ENCODE assay signal across 7 cellular contexts in genomic region chr16:58095575-58095960, GRCh38. TPM values are rescaled to one million over a fixed set of nuclear protein-coding genes. Genes with fewer than 3 reads are reported as not detected.
DNase-seq lines count a peak whose midpoint lies in the region; ATAC-seq, FAIRE-seq and TF ChIP-seq lines count a peak whose summit lies in the region.
"Not testable (repeated sequence)": the region's sequence is repeated elsewhere in the genome, so short reads cannot be mapped to it uniquely, and the experiment has no call there.

No MANE protein-coding gene starts in this region.

- H3F3A ChIP-seq in Loucy (ENCODE audit: low read depth), result not testable (repeated sequence)

- H3K79me1 ChIP-seq in neuronal stem cell (ENCODE audit: low read depth, low read length), result not testable (repeated sequence)

- not testable (repeated sequence) for H3K36me3 ChIP-seq in BLaER1 treated with 17β-estradiol and CSF1 and Interleukin-3, amounts not matched to agents 10 nM and 100 nM; Loucy (ENCODE audit: insufficient read depth, low read length); K562 (ENCODE audit: control insufficient read depth, insufficient read depth, low read length); HepG2 (replicated peaks in 1 of 2; ENCODE audit: control insufficient read depth in 1 of 2, insufficient read depth in 2 of 2, low read length in 2 of 2); neuronal stem cell (replicated peaks in 1 of 2; ENCODE audit: control insufficient read depth in 2 of 2, insufficient read depth in 2 of 2, low read length in 2 of 2); upper lobe of right lung

- not testable (repeated sequence) for H3K14ac ChIP-seq in neuronal stem cell (ENCODE audit: low read length)

- not testable (repeated sequence) for H3K27me3 Mint-ChIP-seq in activated CD8-positive, alpha-beta T cell treated with anti-CD3 and anti-CD28 coated beads, Interleukin-2, amount 10 ng/mL, durations not matched to agents 7 days and 5 days (ENCODE audit: low read depth)

- intact Hi-C loops in K562 (cut with micrococcal nuclease), result loop anchor here (10.0 kb wide), 1 partner anchor 521 kb away; no protein-coding TSS in a partner anchor
- intact Hi-C loops in HepG2 (cut with micrococcal nuclease; ENCODE audit: unreplicated experiment); upper lobe of right lung (cut with DNase I): not testable (repeated sequence)

- H2BK5ac ChIP-seq in neuronal stem cell (ENCODE audit: low read length), result peak overlapping the region; percentile 93

- POLR2A ChIA-PET in activated CD8-positive, alpha-beta T cell treated with anti-CD3 and anti-CD28 coated beads, Interleukin-2, amount 10 ng/mL, durations not matched to agents 7 days and 5 days (lab: Charles Lee); K562 (lab: Yijun Ruan, JAX); HepG2 (lab: Yijun Ruan, JAX): not testable (repeated sequence)

- H3K9me3 ChIP-seq in BLaER1 treated with 17β-estradiol and CSF1 and Interleukin-3, amounts not matched to agents 10 nM and 100 nM (replicated peaks in 1 of 11); Loucy (ENCODE audit: insufficient read depth, low read depth, low read length); K562 (replicated peaks; ENCODE audit: control insufficient read depth, insufficient read depth, low read depth, low read length); HepG2 (ENCODE audit: low read length); neuronal stem cell (replicated peaks in 1 of 2; ENCODE audit: control insufficient read depth in 2 of 2, insufficient read depth in 1 of 2, low read depth in 1 of 2, low read length in 2 of 2); upper lobe of right lung: not testable (repeated sequence)

- peak overlapping the region; percentile 67 for H2BK15ac ChIP-seq in neuronal stem cell (ENCODE audit: low read length)

- not testable (repeated sequence) for DNase-seq in activated CD8-positive, alpha-beta T cell treated with anti-CD3 and anti-CD28 coated beads, Interleukin-2, amount 10 ng/mL, durations not matched to agents 7 days and 5 days; K562 (ENCODE audit: extremely low read depth in 1 of 4, low spot score in 3 of 4); HepG2 (ENCODE audit: low spot score); neuronal stem cell (ENCODE audit: low spot score)
- peak; percentile 18 for DNase-seq in upper lobe of right lung

- H3K23ac ChIP-seq in neuronal stem cell (ENCODE audit: low read depth, low read length, poor library complexity), result peak overlapping the region; percentile 55

- not testable (repeated sequence) for FAIRE-seq in K562 (lab: Jason Lieb, UNC); HepG2 (lab: Jason Lieb, UNC)

- peak overlapping the region; percentile 41 for H2BK12ac ChIP-seq in neuronal stem cell (ENCODE audit: low read length)

- H3K4me1 Mint-ChIP-seq in activated CD8-positive, alpha-beta T cell treated with anti-CD3 and anti-CD28 coated beads, Interleukin-2, amount 10 ng/mL, durations not matched to agents 7 days and 5 days (ENCODE audit: low read depth), result peaks cover 21% of the 10 kb centered on the region

- not testable (repeated sequence) for TF ChIP-seq POLR2A in K562 (conservative IDR thresholded peaks at IDR 0.05); HepG2 (IDR thresholded peaks at IDR 0.05; ENCODE audit: insufficient read depth in 1 of 2, low read depth in 2 of 2, low read length in 2 of 2)

- not testable (repeated sequence) for H3K79me2 ChIP-seq in Loucy (ENCODE audit: insufficient read depth, low read length); K562 (ENCODE audit: control insufficient read depth, insufficient read depth, low read length); HepG2 (ENCODE audit: insufficient read depth, low read length)

- H3K27me3 ChIP-seq in BLaER1 treated with 17β-estradiol and CSF1 and Interleukin-3, amounts not matched to agents 10 nM and 100 nM; Loucy (ENCODE audit: insufficient read depth, low read length, poor library complexity, severe bottlenecking); upper lobe of right lung: not testable (repeated sequence)
- peaks cover 6 to 13% of the 10 kb centered on the region in 2 experiments; a peak in 3 of 5 replicates for H3K27me3 ChIP-seq in K562 (ENCODE audit: control insufficient read depth in 2 of 2, insufficient read depth in 2 of 2, low read length in 2 of 2)
- peaks cover 0 to 30% of the 10 kb centered on the region in 2 experiments; a peak in 4 of 5 replicates for H3K27me3 ChIP-seq in HepG2 (ENCODE audit: control insufficient read depth in 1 of 2, insufficient read depth in 2 of 2, low read length in 2 of 2)
- peaks cover 0 to 17% (median 0%) of the 10 kb centered on the region in 3 experiments for H3K27me3 ChIP-seq in neuronal stem cell (ENCODE audit: control insufficient read depth in 3 of 3, insufficient read depth in 3 of 3, low read depth in 1 of 3, low read length in 3 of 3)

- peaks cover 18 to 27% (median 22%) of the 10 kb centered on the region in 10 experiments for H3K4me1 ChIP-seq in BLaER1 treated with 17β-estradiol and CSF1 and Interleukin-3, amounts not matched to agents 10 nM and 100 nM
- peaks cover 31% of the 10 kb centered on the region for H3K4me1 ChIP-seq in Loucy (ENCODE audit: insufficient read depth, low read length, poor library complexity, severe bottlenecking)
- H3K4me1 ChIP-seq in K562 (replicated peaks in 1 of 2; ENCODE audit: control insufficient read depth in 2 of 2, insufficient read depth in 2 of 2, low read length in 2 of 2); upper lobe of right lung: not testable (repeated sequence)
- H3K4me1 ChIP-seq in HepG2 (ENCODE audit: insufficient read depth, low read length), result peaks cover 19% of the 10 kb centered on the region
- peaks cover 4 to 17% of the 10 kb centered on the region in 2 donors for H3K4me1 ChIP-seq in neuronal stem cell (ENCODE audit: control insufficient read depth in 2 of 2, insufficient read depth in 1 of 2, low read depth in 1 of 2, low read length in 2 of 2)

- not testable (repeated sequence) for H3K9me1 ChIP-seq in K562 (ENCODE audit: control insufficient read depth, insufficient read depth, low read length)

- not testable (repeated sequence) for H3K4me3 ChIP-seq in BLaER1 treated with 17β-estradiol and CSF1 and Interleukin-3, amounts not matched to agents 10 nM and 100 nM; Loucy (ENCODE audit: low read length, poor library complexity, severe bottlenecking); K562; HepG2 (replicated peaks in 1 of 3; ENCODE audit: insufficient read depth in 1 of 3, low read depth in 2 of 3, low read length in 3 of 3); neuronal stem cell (ENCODE audit: low read length in 2 of 2); upper lobe of right lung

- not testable (repeated sequence) for H4K8ac ChIP-seq in neuronal stem cell (ENCODE audit: low read depth, low read length)

- TF ChIP-seq EP300 in K562 (IDR thresholded peaks at IDR 0.05; ENCODE audit: low read length); HepG2 (IDR thresholded peaks at IDR 0.05; ENCODE audit: low read depth in 2 of 2, low read length in 2 of 2); HepG2 (CRISPR knock-in tag; IDR thresholded peaks at IDR 0.05; ENCODE audit: borderline replicate concordance): not testable (repeated sequence)

- ATAC-seq in activated CD8-positive, alpha-beta T cell treated with anti-CD3 and anti-CD28 coated beads, Interleukin-2, amount 10 ng/mL, durations not matched to agents 7 days and 5 days; K562; HepG2; upper lobe of right lung: not testable (repeated sequence)

- H2BK120ac ChIP-seq in neuronal stem cell (ENCODE audit: low read depth, low read length), result not testable (repeated sequence)

- not testable (repeated sequence) for H4K20me1 ChIP-seq in BLaER1 treated with 17β-estradiol and CSF1 and Interleukin-3, amounts not matched to agents 10 nM and 100 nM; Loucy (ENCODE audit: insufficient read depth, low read length, poor library complexity, severe bottlenecking); K562 (replicated peaks; ENCODE audit: control insufficient read depth, insufficient read depth, low read length); HepG2 (ENCODE audit: insufficient read depth, low read length)

- not testable (repeated sequence) for H3K4me3 Mint-ChIP-seq in activated CD8-positive, alpha-beta T cell treated with anti-CD3 and anti-CD28 coated beads, Interleukin-2, amount 10 ng/mL, durations not matched to agents 7 days and 5 days

- not testable (repeated sequence) for H3K9ac ChIP-seq in BLaER1 treated with 17β-estradiol and CSF1 and Interleukin-3, amounts not matched to agents 10 nM and 100 nM; Loucy (ENCODE audit: low read depth, low read length, poor library complexity, severe bottlenecking); K562 (ENCODE audit: insufficient read depth in 1 of 2, low read depth in 2 of 2, low read length in 2 of 2); HepG2 (ENCODE audit: insufficient read depth, low read depth, low read length); neuronal stem cell (ENCODE audit: low read depth, low read length, poor library complexity)

- peak overlapping the region; percentile 32 for H3K27ac Mint-ChIP-seq in activated CD8-positive, alpha-beta T cell treated with anti-CD3 and anti-CD28 coated beads, Interleukin-2, amount 10 ng/mL, durations not matched to agents 7 days and 5 days

- TF ChIP-seq CTCF in Loucy (conservative IDR thresholded peaks at IDR 0.05; ENCODE audit: low read length); K562 (IDR thresholded peaks at IDR 0.05 in 2 of 3, conservative IDR thresholded peaks at IDR 0.05 in 1 of 3; ENCODE audit: insufficient read depth in 2 of 3, low read depth in 1 of 3, low read length in 3 of 3); HepG2 (CRISPR knock-in tag; IDR thresholded peaks at IDR 0.05); upper lobe of right lung (IDR thresholded peaks at IDR 0.05): not testable (repeated sequence)

- H3K4ac ChIP-seq in neuronal stem cell (ENCODE audit: low read length), result not testable (repeated sequence)

- H3K27ac ChIP-seq in BLaER1 treated with 17β-estradiol and CSF1 and Interleukin-3, amounts not matched to agents 10 nM and 100 nM; K562 (ENCODE audit: extremely low read depth, low read depth, low read length); HepG2 (ENCODE audit: extremely low read length, insufficient read depth, low read length); neuronal stem cell (replicated peaks; ENCODE audit: low read length); upper lobe of right lung: not testable (repeated sequence)

- not testable (repeated sequence) for H3K9me2 ChIP-seq in Loucy (replicated peaks; ENCODE audit: low read depth, low read length)

- H3K36me3 Mint-ChIP-seq in activated CD8-positive, alpha-beta T cell treated with anti-CD3 and anti-CD28 coated beads, Interleukin-2, amount 10 ng/mL, durations not matched to agents 7 days and 5 days (ENCODE audit: low read depth), result not testable (repeated sequence)

- not testable (repeated sequence) for H3K18ac ChIP-seq in neuronal stem cell (ENCODE audit: low read length)

- peak overlapping the region in 10 of 11 experiments; percentile 29 to 58 (median 45); a peak in 17 of 22 replicates for H3K4me2 ChIP-seq in BLaER1 treated with 17β-estradiol and CSF1 and Interleukin-3, amounts not matched to agents 10 nM and 100 nM
- H3K4me2 ChIP-seq in Loucy (ENCODE audit: low read depth, low read length, poor library complexity, severe bottlenecking) (peak overlapping the region; percentile 14), HepG2 (ENCODE audit: low read depth, low read length) (peak overlapping the region; percentile 19; the same call in 1 of the 2 replicates)
- not testable (repeated sequence) for H3K4me2 ChIP-seq in K562 (ENCODE audit: insufficient read depth, low read length); neuronal stem cell (ENCODE audit: insufficient read depth, low read length, poor library complexity, severe bottlenecking)

- not testable (repeated sequence) for H2AFZ ChIP-seq in Loucy (ENCODE audit: low read length); HepG2 (ENCODE audit: low read length)
- peak overlapping the region; percentile 28 for H2AFZ ChIP-seq in K562 (ENCODE audit: low read depth, low read length)
- peak overlapping the region; percentile 54 for H2AFZ ChIP-seq in neuronal stem cell (ENCODE audit: low read length)

- CTCF ChIA-PET in activated CD8-positive, alpha-beta T cell treated with anti-CD3 and anti-CD28 coated beads, Interleukin-2, amount 10 ng/mL, durations not matched to agents 7 days and 5 days (lab: Charles Lee), result interaction anchor here (3.1 kb wide), 1 partner anchor 12 kb away, joined by 11 read pairs; no protein-coding TSS in a partner anchor
- CTCF ChIA-PET in K562 (lab: Yijun Ruan, JAX; ENCODE audit: low intra/inter-chr PET ratio); HepG2 (lab: Yijun Ruan, JAX; ENCODE audit: low intra/inter-chr PET ratio, low total read pairs): not testable (repeated sequence)

- not testable (repeated sequence) for TF ChIP-seq RAD21 in K562 (CRISPR knock-in tag; conservative IDR thresholded peaks at IDR 0.05 in 1 of 2, IDR thresholded peaks at IDR 0.05 in 1 of 2); HepG2 (CRISPR knock-in tag; IDR thresholded peaks at IDR 0.05)

- WGBS in K562 (ENCODE audit: insufficient coverage, low coverage, missing lambda C conversion rate), result 20% methylated on average over 5 of the region's 6 CpGs
- 13% methylated on average over 6 of the region's 6 CpGs for WGBS in HepG2 (ENCODE audit: low lambda C conversion rate)
- no CpG with 5 or more reads among the region's 6 CpGs for WGBS in neuronal stem cell (ENCODE audit: extremely low coverage in 2 of 2, insufficient read length in 2 of 2, insufficient replicate concordance in 1 of 2), 2 donors

- in situ Hi-C loops in K562 (cut with MboI), result loop anchor here (10.0 kb wide), 1 partner anchor 201 kb away; no protein-coding TSS in a partner anchor
- in situ Hi-C loops in HepG2 (cut with HindIII; ENCODE audit: extremely low pct_ligation_motif_present, low pct_unique_long_range_greater_than_20kb), result not testable (repeated sequence)

- BruUV-seq in K562 (replicated peaks; lab: Mats Ljungman, UMichigan); HepG2 (replicated peaks; lab: Mats Ljungman, UMichigan): not testable (repeated sequence)

- not testable (repeated sequence) for H3K9me3 Mint-ChIP-seq in activated CD8-positive, alpha-beta T cell treated with anti-CD3 and anti-CD28 coated beads, Interleukin-2, amount 10 ng/mL, durations not matched to agents 7 days and 5 days (ENCODE audit: insufficient read depth)

- H2AK5ac ChIP-seq in neuronal stem cell (ENCODE audit: low read depth, low read length), result not testable (repeated sequence)

- not testable (repeated sequence) for H4K91ac ChIP-seq in neuronal stem cell (ENCODE audit: low read depth, low read length, poor library complexity)

RNA-seq across cellular contexts. Expression of gene CFAP20, which starts 33.6 kb away (rescaled TPM):
- 10 to 100 TPM; 48.1 to 48.4 TPM for total RNA-seq in activated CD8-positive, alpha-beta T cell treated with anti-CD3 and anti-CD28 coated beads, Interleukin-2, amount 10 ng/mL, durations not matched to agents 7 days and 5 days
- 60.4 and 84.1 TPM in 2 replicates for total RNA-seq in K562 (2011; cell fraction: chromatin; rRNA removed; ENCODE audit: low replicate concordance)
- total RNA-seq in K562 (2011; cell fraction: nucleolus; rRNA removed), result 47.2 and 54.3 TPM in 2 replicates
- 53.7 and 61.0 TPM in 2 replicates for total RNA-seq in K562 (2011; cell fraction: nucleoplasm; rRNA removed)
- 75.5 and 77.8 TPM in 2 replicates for total RNA-seq in K562 (2014; rRNA removed)
- total RNA-seq in K562 (2014; rRNA removed; fragmentation: Illumina TruSeq; extraction: Trizol), result 66.2 and 69.2 TPM in 2 replicates
- total RNA-seq in K562 (2015; rRNA removed; fragmentation: Illumina TruSeq; extraction: Trizol), result 79.1 and 90.5 TPM in 2 replicates
- 55.2 and 56.5 TPM in 2 replicates for total RNA-seq in K562 (2021)
- 75.3 and 76.3 TPM in 2 replicates for polyA plus RNA-seq in K562 (2011; rRNA removed)
- polyA plus RNA-seq in K562 (2011; cell fraction: cytosol; rRNA removed), result 80.3 and 88.1 TPM in 2 replicates
- 73.5 and 86.5 TPM in 2 replicates for polyA plus RNA-seq in K562 (2011; cell fraction: nucleus; rRNA removed)
- polyA plus RNA-seq in K562 (2012), result 58.5 and 70.9 TPM in 2 replicates
- polyA plus RNA-seq in K562 (2014; fragmentation: Illumina TruSeq; extraction: Trizol), result 74.4 and 79.1 TPM in 2 replicates
- 10 to 100 TPM; 20.5 to 30.4 TPM for polyA plus RNA-seq in K562 (2014; fragmentation: Nextera tagmentation; extraction: Ambion mirVana)
- 84.5 and 90.0 TPM in 2 replicates for polyA plus RNA-seq in K562 (2014; rRNA removed)
- 68.0 and 92.8 TPM in 2 replicates for polyA minus RNA-seq in K562 (2011; rRNA and poly(A)+ RNA removed)
- 50.4 and 54.9 TPM in 2 replicates for polyA minus RNA-seq in K562 (2011; cell fraction: cytosol; rRNA and poly(A)+ RNA removed)
- polyA minus RNA-seq in K562 (2011; cell fraction: nucleus; rRNA and poly(A)+ RNA removed), result 23.3 and 44.5 TPM in 2 replicates
- 87.4 and 103 TPM in 2 replicates for total RNA-seq in HepG2 (2016; rRNA removed; fragmentation: Illumina TruSeq; extraction: Trizol)
- total RNA-seq in HepG2 (2016; cell fraction: cytosol; rRNA removed; fragmentation: Illumina TruSeq; extraction: Trizol; ENCODE audit: low read depth), result 20.4 and 23.7 TPM in 2 replicates
- 90.5 and 106 TPM in 2 replicates for total RNA-seq in HepG2 (2016; cell fraction: insoluble cytoplasmic fraction; rRNA removed; fragmentation: Illumina TruSeq; extraction: Trizol)
- total RNA-seq in HepG2 (2016; cell fraction: membrane; rRNA removed; fragmentation: Illumina TruSeq; extraction: Trizol), result 20.9 and 22.6 TPM in 2 replicates
- total RNA-seq in HepG2 (2016; cell fraction: nucleus; rRNA removed; fragmentation: Illumina TruSeq; extraction: Trizol), result 54.6 and 63.8 TPM in 2 replicates
- 62.3 and 73.1 TPM in 2 replicates for polyA plus RNA-seq in HepG2 (2011; rRNA removed)
- polyA plus RNA-seq in HepG2 (2011; cell fraction: cytosol; rRNA removed), result 55.6 and 61.8 TPM in 2 replicates
- 43.8 and 64.6 TPM in 2 replicates for polyA plus RNA-seq in HepG2 (2011; cell fraction: nucleus; rRNA removed)
- 38.8 and 48.5 TPM in 2 replicates for polyA plus RNA-seq in HepG2 (2012)
- 8.6 and 8.9 TPM in 2 replicates for polyA plus RNA-seq in HepG2 (2016; cell fraction: cytosol; fragmentation: Illumina TruSeq; extraction: Trizol; ENCODE audit: low read depth)
- 99.6 and 104 TPM in 2 replicates for polyA plus RNA-seq in HepG2 (2016; cell fraction: insoluble cytoplasmic fraction; fragmentation: Illumina TruSeq; extraction: Trizol; ENCODE audit: low read depth)
- 10.4 and 12.5 TPM in 2 replicates for polyA plus RNA-seq in HepG2 (2016; cell fraction: membrane; fragmentation: Illumina TruSeq; extraction: Trizol; ENCODE audit: low read depth)
- 91.7 and 107 TPM in 2 replicates for polyA plus RNA-seq in HepG2 (2016; cell fraction: nucleus; fragmentation: Illumina TruSeq; extraction: Trizol; ENCODE audit: insufficient read depth, low read depth)
- polyA minus RNA-seq in HepG2 (2011; rRNA and poly(A)+ RNA removed; ENCODE audit: low replicate concordance), result 62.6 and 62.7 TPM in 2 replicates
- 32.8 and 51.6 TPM in 2 replicates for polyA minus RNA-seq in HepG2 (2011; cell fraction: cytosol; rRNA and poly(A)+ RNA removed)
- 30.4 and 37.3 TPM in 2 replicates for polyA minus RNA-seq in HepG2 (2011; cell fraction: nucleus; rRNA and poly(A)+ RNA removed)
- polyA plus RNA-seq in neuronal stem cell (2013, experiment 1 of 2), result 96.9 TPM
- polyA plus RNA-seq in neuronal stem cell (2013, experiment 2 of 2), result 98.2 TPM
- total RNA-seq in upper lobe of right lung, result 24.8 TPM
